Comparison of ENCODE assay signal across 11 cellular contexts in genomic region chr21:38269567-38269917, GRCh38. TPM values are rescaled to one million over a fixed set of nuclear protein-coding genes. Genes with fewer than 3 reads are reported as not detected.
DNase-seq lines count a peak whose midpoint lies in the region; ATAC-seq and TF ChIP-seq lines count a peak whose summit lies in the region.
"Had no signal": no experiment of that assay in that cellular context is flagged by ENCODE, and none has a peak within 500 bp of the region (broad histone marks: within the 10 kb centered on the region; RNA-seq: fewer than 3 reads in every experiment).

No MANE protein-coding gene starts in this region.

- CTCF ChIA-PET in activated CD4-positive, alpha-beta memory T cell treated with anti-CD3 and anti-CD28 coated beads for 36 hours (lab: Charles Lee): interaction anchor here (3.5 kb wide), 1 partner anchor 83 kb away, joined by 12 read pairs; no protein-coding TSS in a partner anchor

- ATAC-seq in GM19324 (IDR thresholded peaks at IDR 0.05; ENCODE audit: low FRiP score, unreplicated experiment) (peak; percentile 72), HG02884 (IDR thresholded peaks at IDR 0.05; ENCODE audit: unreplicated experiment) (peak; percentile 73)

- DNase-seq in activated naive CD8-positive, alpha-beta T cell treated with anti-CD3 and anti-CD28 coated beads for 36 hours: peak; percentile 5
- DNase-seq in putamen (ENCODE audit: low spot score) (no peak), suprapubic skin (ENCODE audit: low spot score in 2 of 2) (no peak), retina (no peak)
- DNase-seq in activated CD4-positive, alpha-beta memory T cell treated with anti-CD3 and anti-CD28 coated beads for 36 hours: no peak
- DNase-seq: activated CD4-positive, alpha-beta T cell treated with anti-CD3 and anti-CD28 coated beads for 1 hour had no signal

- no peaks in the 10 kb centered on the region for H3K36me3 ChIP-seq in BLaER1
- H3K36me3 ChIP-seq in suprapubic skin: no peaks in the 10 kb centered on the region

- no peak for TF ChIP-seq CTCF in suprapubic skin (IDR thresholded peaks at IDR 0.05)

- WGBS in suprapubic skin: 19% methylated on average over 2 of the region's 2 CpGs

- H3K4me1 Mint-ChIP-seq in activated naive CD8-positive, alpha-beta T cell treated with anti-CD3 and anti-CD28 coated beads for 36 hours: peaks cover 22% of the 10 kb centered on the region
- H3K4me1 Mint-ChIP-seq in activated CD4-positive, alpha-beta memory T cell treated with anti-CD3 and anti-CD28 coated beads for 36 hours (ENCODE audit: low read depth): peaks cover 27% of the 10 kb centered on the region
- H3K4me1 Mint-ChIP-seq: IgD-negative memory B cell had no signal

- H3K9me3 ChIP-seq in BLaER1 (no peaks in the 10 kb centered on the region), suprapubic skin (no peaks in the 10 kb centered on the region)

- H3K27me3 ChIP-seq in BLaER1: no peaks in the 10 kb centered on the region
- no peaks in the 10 kb centered on the region for H3K27me3 ChIP-seq in suprapubic skin

- no peak overlapping the region for H3K27ac ChIP-seq in BLaER1
- H3K27ac ChIP-seq in suprapubic skin: no peak overlapping the region

- H3K4me1 ChIP-seq in BLaER1: peaks cover 6% of the 10 kb centered on the region; the same call in 1 of the 2 replicates
- H3K4me1 ChIP-seq in suprapubic skin: peaks cover 46% of the 10 kb centered on the region

- no peaks in the 10 kb centered on the region for H3K36me3 Mint-ChIP-seq in activated naive CD8-positive, alpha-beta T cell treated with anti-CD3 and anti-CD28 coated beads for 36 hours
- H3K36me3 Mint-ChIP-seq in activated CD4-positive, alpha-beta memory T cell treated with anti-CD3 and anti-CD28 coated beads for 36 hours: no peaks in the 10 kb centered on the region

- no peaks in the 10 kb centered on the region for H3K9me3 Mint-ChIP-seq in activated naive CD8-positive, alpha-beta T cell treated with anti-CD3 and anti-CD28 coated beads for 36 hours
- no peaks in the 10 kb centered on the region for H3K9me3 Mint-ChIP-seq in activated CD4-positive, alpha-beta memory T cell treated with anti-CD3 and anti-CD28 coated beads for 36 hours
- H3K9me3 Mint-ChIP-seq: IgD-negative memory B cell, neural crest cell had no signal

- no peak for TF ChIP-seq EP300 in suprapubic skin (IDR thresholded peaks at IDR 0.05)

- H3K27ac Mint-ChIP-seq in activated naive CD8-positive, alpha-beta T cell treated with anti-CD3 and anti-CD28 coated beads for 36 hours: no peak overlapping the region
- H3K27ac Mint-ChIP-seq in activated CD4-positive, alpha-beta memory T cell treated with anti-CD3 and anti-CD28 coated beads for 36 hours: no peak overlapping the region
- H3K27ac Mint-ChIP-seq: IgD-negative memory B cell had no signal

- peak overlapping the region; percentile 1; the same call in 1 of the 2 replicates for H3K4me2 ChIP-seq in BLaER1

- H3K4me3 ChIP-seq in BLaER1 (no peak overlapping the region), suprapubic skin (no peak overlapping the region)

- H3K9ac ChIP-seq in BLaER1: no peak overlapping the region

- intact Hi-C loops in activated CD4-positive, alpha-beta memory T cell treated with anti-CD3 and anti-CD28 coated beads for 36 hours (cut with micrococcal nuclease): loop anchor here (1.0 kb wide), 2 partner anchors 54 to 80 kb away; no protein-coding TSS in a partner anchor

- no peaks in the 10 kb centered on the region for H4K20me1 ChIP-seq in BLaER1

- POLR2A ChIA-PET in activated CD4-positive, alpha-beta memory T cell treated with anti-CD3 and anti-CD28 coated beads for 36 hours (lab: Charles Lee): interaction anchor here (1.1 kb wide), 2 partner anchors 36 to 54 kb away, joined by 3 to 4 read pairs; no protein-coding TSS in a partner anchor

- peaks cover 6% of the 10 kb centered on the region for H3K27me3 Mint-ChIP-seq in activated naive CD8-positive, alpha-beta T cell treated with anti-CD3 and anti-CD28 coated beads for 36 hours
- H3K27me3 Mint-ChIP-seq in activated CD4-positive, alpha-beta memory T cell treated with anti-CD3 and anti-CD28 coated beads for 36 hours: peaks cover 13% of the 10 kb centered on the region
- H3K27me3 Mint-ChIP-seq: IgD-negative memory B cell had no signal

- no peak overlapping the region for H3K4me3 Mint-ChIP-seq in activated naive CD8-positive, alpha-beta T cell treated with anti-CD3 and anti-CD28 coated beads for 36 hours
- H3K4me3 Mint-ChIP-seq in activated CD4-positive, alpha-beta memory T cell treated with anti-CD3 and anti-CD28 coated beads for 36 hours: no peak overlapping the region
- H3K4me3 Mint-ChIP-seq: IgD-negative memory B cell, neural crest cell had no signal

- TF ChIP-seq POLR2A in suprapubic skin (IDR thresholded peaks at IDR 0.05): no peak

RNA-seq across cellular contexts. Expression of gene KCNJ15, which starts 12.8 kb away (rescaled TPM):
- 1 to 10 TPM in 1 of 2 experiments, under 1 TPM in 1; 0.36 to 1.1 TPM for total RNA-seq in activated naive CD8-positive, alpha-beta T cell treated with anti-CD3 and anti-CD28 coated beads for 36 hours
- total RNA-seq in suprapubic skin: 1 to 10 TPM; 4.6 to 9.2 (median 6.5) TPM
- total RNA-seq in activated CD4-positive, alpha-beta memory T cell treated with anti-CD3 and anti-CD28 coated beads for 36 hours: under 1 TPM; 0.15 to 0.17 TPM
